ENCODE assay signal across 21 cellular contexts in the genomic region with DNA sequence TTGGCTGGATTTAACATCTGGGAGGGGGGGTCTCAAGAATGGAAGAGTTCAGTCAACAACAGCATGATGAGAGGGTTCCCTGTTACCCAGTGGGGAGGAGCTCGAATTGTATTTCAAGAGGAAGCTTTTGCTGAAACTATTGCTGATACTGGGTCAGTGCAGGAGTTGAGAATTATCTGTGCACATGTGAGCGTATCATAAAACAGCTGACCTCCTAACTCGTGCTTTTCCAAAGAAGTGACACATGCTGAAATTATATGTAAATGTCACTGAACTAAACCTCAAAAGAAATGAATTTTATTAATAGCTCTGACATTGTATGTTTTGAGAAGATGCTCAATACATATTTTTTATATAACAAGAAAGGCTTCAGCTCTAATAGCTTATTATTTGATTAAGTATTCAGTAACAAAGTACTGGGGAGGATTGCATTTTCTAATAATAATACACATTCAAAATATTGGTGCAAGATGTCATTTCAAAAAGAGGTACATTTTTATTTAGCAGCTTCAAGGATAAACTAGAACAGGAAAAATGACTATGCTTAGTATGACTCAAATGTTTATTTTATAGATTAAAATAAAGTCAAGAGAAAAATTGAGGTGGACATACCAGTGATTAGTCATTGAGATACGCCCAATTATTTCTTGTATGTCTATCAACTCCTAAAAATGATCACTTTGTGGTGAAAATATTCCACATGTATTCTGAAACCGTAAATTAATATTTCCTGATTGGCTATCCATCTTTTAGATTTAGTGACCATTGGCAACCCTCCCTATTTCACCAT.
DNase-seq lines count a peak whose midpoint lies in the region; ATAC-seq, FAIRE-seq and TF ChIP-seq lines count a peak whose summit lies in the region.
"Had no signal": no experiment of that assay in that cellular context is flagged by ENCODE, and none has a peak within 500 bp of the region (broad histone marks: within the 10 kb centered on the region; RNA-seq: fewer than 3 reads in every experiment).

No MANE protein-coding gene starts in this region.

- no peaks in the 10 kb centered on the region for H3K27me3 ChIP-seq in HepG2 (ENCODE audit: control insufficient read depth in 1 of 2, insufficient read depth in 2 of 2, low read length in 2 of 2)
- no peaks in the 10 kb centered on the region for H3K27me3 ChIP-seq in right lobe of liver
- no peaks in the 10 kb centered on the region for H3K27me3 ChIP-seq in adipocyte (replicated peaks; ENCODE audit: control insufficient read depth, insufficient read depth, low read length)
- H3K27me3 ChIP-seq in fibroblast of lung (ENCODE audit: control insufficient read depth, insufficient read depth, low read length): no peaks in the 10 kb centered on the region
- H3K27me3 ChIP-seq in tibial artery: no peaks in the 10 kb centered on the region
- H3K27me3 ChIP-seq: BLaER1 treated with 17β-estradiol and CSF1 and Interleukin-3, amounts not matched to agents 10 nM and 100 nM; suprapubic skin; vagina had no signal

- H3K9me3 ChIP-seq in HepG2 (ENCODE audit: low read length) (no peaks in the 10 kb centered on the region), right lobe of liver (no peaks in the 10 kb centered on the region), adipocyte (ENCODE audit: control insufficient read depth, low read length) (no peaks in the 10 kb centered on the region), fibroblast of lung (ENCODE audit: control insufficient read depth, insufficient read depth, low read depth, low read length) (no peaks in the 10 kb centered on the region), tibial artery (no peaks in the 10 kb centered on the region)
- H3K9me3 ChIP-seq: suprapubic skin, vagina had no signal

- no peak overlapping the region for H2AFZ ChIP-seq in HepG2 (ENCODE audit: low read length)
- no peak overlapping the region for H2AFZ ChIP-seq in fibroblast of lung (ENCODE audit: low read length)

- BruUV-seq in HepG2 (replicated peaks; lab: Mats Ljungman, UMichigan): TSS peak; percentile 2

- intact Hi-C loops in HepG2 (cut with micrococcal nuclease; ENCODE audit: unreplicated experiment) (no loop called here), right lobe of liver (cut with DNase I) (no loop called here), tibial artery (cut with DNase I; ENCODE audit: low total_unique reads) (no loop called here)

- no peak for DNase-seq in HepG2 (ENCODE audit: low spot score)
- no peak for DNase-seq in right lobe of liver
- DNase-seq in adipocyte (ENCODE audit: low read depth): peak; percentile 46
- DNase-seq in fibroblast of lung (ENCODE audit: low read depth in 2 of 2): peak; percentile 27 to 51
- no peak for DNase-seq in tibial artery
- no peak for DNase-seq in DMS79 (lab: John Stamatoyannopoulos, UW)
- no peak for DNase-seq in activated CD8-positive, alpha-beta memory T cell treated with anti-CD3 and anti-CD28 coated beads for 24 hours
- no peak for DNase-seq in substantia nigra (lab: John Stamatoyannopoulos, UW)
- DNase-seq: activated CD4-positive, alpha-beta T cell treated with anti-CD3 and anti-CD28 coated beads for 36 hours; activated CD8-positive, alpha-beta memory T cell treated with anti-CD3 and anti-CD28 coated beads, Interleukin-2, amount 10 ng/mL, durations not matched to agents 7 days and 5 days; effector CD8-positive, alpha-beta T cell; GF-D8; immature natural killer cell; left ventricle myocardium inferior; NCI-H1417 treated with DMSO at 0.1 percent for 48 hours; NCI-H526 treated with DMSO at 0.1 percent for 48 hours; SIG-M5 had no signal

- ATAC-seq in HepG2 (no peak), right lobe of liver (no peak)
- ATAC-seq: activated CD4-positive, alpha-beta T cell treated with anti-CD3 and anti-CD28 coated beads for 36 hours; activated CD8-positive, alpha-beta memory T cell treated with anti-CD3 and anti-CD28 coated beads, Interleukin-2, amount 10 ng/mL, durations not matched to agents 7 days and 5 days; sciatic nerve had no signal

- POLR2A ChIA-PET in HepG2 (lab: Yijun Ruan, JAX): no interaction called here

- WGBS in HepG2 (ENCODE audit: low lambda C conversion rate): 89% methylated on average over 5 of the region's 5 CpGs
- 68% methylated on average over 5 of the region's 5 CpGs for WGBS in right lobe of liver (ENCODE audit: insufficient coverage, low coverage, low lambda C conversion rate, missing lambda C conversion rate)

- H3K4me1 ChIP-seq in HepG2 (ENCODE audit: insufficient read depth, low read length) (0 out of 2 replicates have a peak, but pooled peaks cover 11% of the 10 kb centered on the region), right lobe of liver (peaks cover 0 to 4% (median 0%) of the 10 kb centered on the region in 4 donors), adipocyte (ENCODE audit: control insufficient read depth, insufficient read depth, low read length) (no peaks in the 10 kb centered on the region), fibroblast of lung (ENCODE audit: control insufficient read depth, extremely low read depth, insufficient read depth, low read length) (peaks cover 4% of the 10 kb centered on the region), tibial artery (no peaks in the 10 kb centered on the region)
- H3K4me1 ChIP-seq: BLaER1 treated with 17β-estradiol and CSF1 and Interleukin-3, amounts not matched to agents 10 nM and 100 nM; left ventricle myocardium inferior; suprapubic skin; vagina had no signal

- TF ChIP-seq CTCF in HepG2 (CRISPR knock-in tag; IDR thresholded peaks at IDR 0.05) (no peak), right lobe of liver (IDR thresholded peaks at IDR 0.05) (no peak), fibroblast of lung (conservative IDR thresholded peaks at IDR 0.05 in 1 of 2, IDR thresholded peaks at IDR 0.05 in 1 of 2; ENCODE audit: low read depth in 1 of 2, low read length in 2 of 2) (no peak), tibial artery (IDR thresholded peaks at IDR 0.05) (no peak)

- H4K20me1 ChIP-seq in HepG2 (ENCODE audit: insufficient read depth, low read length) (no peaks in the 10 kb centered on the region), fibroblast of lung (ENCODE audit: control insufficient read depth, extremely low read depth, insufficient read depth, low read length) (no peaks in the 10 kb centered on the region)
- H4K20me1 ChIP-seq: BLaER1 treated with 17β-estradiol and CSF1 and Interleukin-3, amounts not matched to agents 10 nM and 100 nM had no signal

- H3K79me2 ChIP-seq in HepG2 (ENCODE audit: insufficient read depth, low read length): no peaks in the 10 kb centered on the region
- no peaks in the 10 kb centered on the region for H3K79me2 ChIP-seq in fibroblast of lung (ENCODE audit: control insufficient read depth, insufficient read depth, low read length)

- no peak overlapping the region for H3K27ac ChIP-seq in HepG2 (ENCODE audit: extremely low read length, insufficient read depth, low read length)
- H3K27ac ChIP-seq in right lobe of liver: no peak overlapping the region
- no peak overlapping the region for H3K27ac ChIP-seq in fibroblast of lung (ENCODE audit: insufficient read depth, low read length)
- H3K27ac ChIP-seq in tibial artery: no peak overlapping the region
- H3K27ac ChIP-seq in substantia nigra (ENCODE audit: low read depth, low read length, poor library complexity, severe bottlenecking): no peak overlapping the region
- H3K27ac ChIP-seq: BLaER1 treated with 17β-estradiol and CSF1 and Interleukin-3, amounts not matched to agents 10 nM and 100 nM; left ventricle myocardium inferior; suprapubic skin; vagina had no signal

- TF ChIP-seq POLR2A in HepG2 (IDR thresholded peaks at IDR 0.05; ENCODE audit: insufficient read depth in 1 of 2, low read depth in 2 of 2, low read length in 2 of 2) (no peak), right lobe of liver (IDR thresholded peaks at IDR 0.05) (no peak)

- no peak for FAIRE-seq in HepG2 (lab: Jason Lieb, UNC)

- no peak for TF ChIP-seq RAD21 in HepG2 (CRISPR knock-in tag; IDR thresholded peaks at IDR 0.05)

- CTCF ChIA-PET in HepG2 (lab: Yijun Ruan, JAX; ENCODE audit: low intra/inter-chr PET ratio, low total read pairs): no interaction called here

- in situ Hi-C loops in HepG2 (cut with HindIII; ENCODE audit: extremely low pct_ligation_motif_present, low pct_unique_long_range_greater_than_20kb): no loop called here

- TF ChIP-seq EP300 in HepG2 (IDR thresholded peaks at IDR 0.05; ENCODE audit: low read depth in 2 of 2, low read length in 2 of 2) (no peak), HepG2 (CRISPR knock-in tag; IDR thresholded peaks at IDR 0.05; ENCODE audit: borderline replicate concordance) (no peak)

- no peak overlapping the region for H3K9ac ChIP-seq in HepG2 (ENCODE audit: insufficient read depth, low read depth, low read length)
- no peak overlapping the region for H3K9ac ChIP-seq in adipocyte (ENCODE audit: low read length)
- no peak overlapping the region for H3K9ac ChIP-seq in fibroblast of lung (ENCODE audit: insufficient read depth, low read length)
- H3K9ac ChIP-seq: BLaER1 treated with 17β-estradiol and CSF1 and Interleukin-3, amounts not matched to agents 10 nM and 100 nM had no signal

- H3K4me2 ChIP-seq in HepG2 (ENCODE audit: low read depth, low read length) (no peak overlapping the region), fibroblast of lung (ENCODE audit: extremely low read depth, insufficient read depth, low read length) (peak overlapping the region; percentile 37)
- H3K4me2 ChIP-seq: BLaER1 treated with 17β-estradiol and CSF1 and Interleukin-3, amounts not matched to agents 10 nM and 100 nM had no signal

- H3K4me3 ChIP-seq in HepG2 (replicated peaks in 1 of 3; ENCODE audit: insufficient read depth in 1 of 3, low read depth in 2 of 3, low read length in 3 of 3): no peak overlapping the region
- no peak overlapping the region for H3K4me3 ChIP-seq in right lobe of liver
- no peak overlapping the region for H3K4me3 ChIP-seq in adipocyte (ENCODE audit: low read length)
- H3K4me3 ChIP-seq in fibroblast of lung (replicated peaks in 1 of 4; ENCODE audit: control extremely low read depth in 1 of 4, insufficient read depth in 1 of 4, low read depth in 3 of 4, low read length in 4 of 4): no peak overlapping the region
- H3K4me3 ChIP-seq in tibial artery: no peak overlapping the region
- H3K4me3 ChIP-seq: BLaER1 treated with 17β-estradiol and CSF1 and Interleukin-3, amounts not matched to agents 10 nM and 100 nM; left ventricle myocardium inferior; suprapubic skin; vagina had no signal

- H3K36me3 ChIP-seq in HepG2 (replicated peaks in 1 of 2; ENCODE audit: control insufficient read depth in 1 of 2, insufficient read depth in 2 of 2, low read length in 2 of 2) (peaks cover 0 to 1% of the 10 kb centered on the region in 2 experiments; a peak in 1 of 5 replicates), right lobe of liver (no peaks in the 10 kb centered on the region), adipocyte (ENCODE audit: control insufficient read depth, insufficient read depth, low read length, severe bottlenecking) (no peaks in the 10 kb centered on the region), fibroblast of lung (ENCODE audit: control insufficient read depth, insufficient read depth, low read length) (no peaks in the 10 kb centered on the region), tibial artery (no peaks in the 10 kb centered on the region)
- H3K36me3 ChIP-seq: left ventricle myocardium inferior, suprapubic skin, vagina had no signal

TF ChIP-seq in HepG2, 621 proteins besides CTCF, POLR2A, EP300 and RAD21:
- TF ChIP-seq ZFP41 (CRISPR knock-in tag; IDR thresholded peaks at IDR 0.05; ENCODE audit: borderline replicate concordance) (no peak), RBM22 (optimal IDR thresholded peaks at IDR 0.05; ENCODE audit: low read length) (peak; percentile 23)
TF ChIP-seq in HepG2: peak in this region for 1.

Comparison
In these comparisons a context has a peak if more than half of its experiments do, and no peak if none do; other contexts are left out.
1. DNase-seq: peak in adipocyte (single experiment) and fibroblast of lung (2 of 2); none in HepG2 (single experiment), right lobe of liver (0 of 3), tibial artery (0 of 2), DMS79 (single experiment), activated CD8-positive, alpha-beta memory T cell treated with anti-CD3 and anti-CD28 coated beads for 24 hours (single experiment) and substantia nigra (0 of 49).